Comparison of ENCODE assay signal across 1 cellular context in genomic region chr17:47279062-47279801, GRCh38.
TF ChIP-seq lines count a peak whose summit lies in the region.

No MANE protein-coding gene starts in this region.

TF ChIP-seq in GM12878, 131 proteins besides CTCF, POLR2A, EP300 and RAD21 (continued from another document and continues in another):
- TF ChIP-seq ZBTB4 (CRISPR knock-in tag; IDR thresholded peaks at IDR 0.05) (no peak), KAT2A (conservative IDR thresholded peaks at IDR 0.05; ENCODE audit: control insufficient read depth, low read depth, low read length) (no peak), ZNF217 (IDR thresholded peaks at IDR 0.05) (no peak), SUZ12 (IDR thresholded peaks at IDR 0.05; ENCODE audit: unreplicated experiment) (no peak), LARP7 (IDR thresholded peaks at IDR 0.05) (no peak), ZNF592 (IDR thresholded peaks at IDR 0.05) (no peak), RB1 (IDR thresholded peaks at IDR 0.05; ENCODE audit: borderline replicate concordance) (peak; percentile 62; the same call in 1 of the 2 replicates), SMARCA5 (IDR thresholded peaks at IDR 0.05) (no peak), ZNF687 (IDR thresholded peaks at IDR 0.05) (peak; percentile 76), BRCA1 (IDR thresholded peaks at IDR 0.05; ENCODE audit: low read depth, low read length) (no peak), MYB (IDR thresholded peaks at IDR 0.05; ENCODE audit: borderline replicate concordance, low read depth, low read length) (no peak), SKIL (IDR thresholded peaks at IDR 0.05; ENCODE audit: low read depth, poor library complexity, severe bottlenecking) (peak; percentile 85), KLF5 (IDR thresholded peaks at IDR 0.05; ENCODE audit: partially characterized antibody) (peak; percentile 30), GATAD2B (conservative IDR thresholded peaks at IDR 0.05; ENCODE audit: low read depth) (peak; percentile 97), STAT1 (conservative IDR thresholded peaks at IDR 0.05) (no peak), HDAC6 (IDR thresholded peaks at IDR 0.05; ENCODE audit: unreplicated experiment) (no peak), IKZF1 (conservative IDR thresholded peaks at IDR 0.05) (peak; percentile 97), SIX5 (IDR thresholded peaks at IDR 0.05; ENCODE audit: low read depth, low read length, severe bottlenecking) (no peak), RELA (IDR thresholded peaks at IDR 0.05; ENCODE audit: borderline replicate concordance, partially characterized antibody) (peak; percentile 66), BCLAF1 (IDR thresholded peaks at IDR 0.05) (no peak), JUNB (IDR thresholded peaks at IDR 0.05) (peak; percentile 64), KDM1A (IDR thresholded peaks at IDR 0.05; ENCODE audit: borderline replicate concordance) (no peak), ZNF207 (IDR thresholded peaks at IDR 0.05; ENCODE audit: borderline replicate concordance) (no peak), TAF1 (IDR thresholded peaks at IDR 0.05; ENCODE audit: borderline replicate concordance, low read depth, low read length) (no peak), CREB1 (IDR thresholded peaks at IDR 0.05; ENCODE audit: low read depth) (peak; percentile 72), ZBTB11 (CRISPR knock-in tag; IDR thresholded peaks at IDR 0.05) (no peak), CBFB (IDR thresholded peaks at IDR 0.05; ENCODE audit: low read depth) (peak; percentile 48), NKRF (conservative IDR thresholded peaks at IDR 0.05) (no peak), SRF (IDR thresholded peaks at IDR 0.05; ENCODE audit: low read depth in 2 of 2, low read length in 2 of 2) (peak; percentile 49 to 86; a peak in 3 of 4 replicates), NFYA (IDR thresholded peaks at IDR 0.05; ENCODE audit: borderline replicate concordance, low read depth, low read length) (no peak), RUNX3 (IDR thresholded peaks at IDR 0.05; ENCODE audit: low read length) (peak; percentile 87), RAD51 (IDR thresholded peaks at IDR 0.05) (no peak), NRF1 (conservative IDR thresholded peaks at IDR 0.05; ENCODE audit: low read depth, low read length) (no peak), RFX5 (IDR thresholded peaks at IDR 0.05; ENCODE audit: low read depth, low read length) (no peak)
